In genomic region chr17:64773386-64773835, GRCh38 we compare ENCODE assay signal across 13 cellular contexts.
DNase-seq lines count a peak whose midpoint lies in the region; ATAC-seq, FAIRE-seq and TF ChIP-seq lines count a peak whose summit lies in the region.
"Had no signal": no experiment of that assay in that cellular context is flagged by ENCODE, and none has a peak within 500 bp of the region (broad histone marks: within the 10 kb centered on the region; RNA-seq: fewer than 3 reads in every experiment).

No MANE protein-coding gene starts in this region.

- H3K27ac ChIP-seq in astrocyte (ENCODE audit: low read depth, low read length) (no peak overlapping the region), upper lobe of left lung (peak overlapping the region; percentile 36 to 73 (median 66))
- H3K27ac ChIP-seq: brain microvascular endothelial cell, gastroesophageal sphincter had no signal

- no peak for TF ChIP-seq POLR2A in upper lobe of left lung (IDR thresholded peaks at IDR 0.05)

- H3K36me3 ChIP-seq in astrocyte (ENCODE audit: insufficient read depth, low read length) (no peaks in the 10 kb centered on the region), kidney epithelial cell (ENCODE audit: control insufficient read depth, insufficient read depth, low read length) (no peaks in the 10 kb centered on the region), upper lobe of left lung (peaks cover 0 to 14% (median 3%) of the 10 kb centered on the region in 4 donors)
- H3K36me3 ChIP-seq: brain microvascular endothelial cell, gastroesophageal sphincter had no signal

- H3K4me3 ChIP-seq in astrocyte (ENCODE audit: insufficient read depth, low read depth, low read length) (no peak overlapping the region), kidney epithelial cell (ENCODE audit: low read depth, low read length) (peak overlapping the region; percentile 29), upper lobe of left lung (peak overlapping the region in 3 of 4 donors; percentile 26 to 38 (median 30))
- H3K4me3 ChIP-seq: gastroesophageal sphincter had no signal

- H3K4me1 ChIP-seq in astrocyte (ENCODE audit: insufficient read depth, low read length) (peaks cover 18% of the 10 kb centered on the region), upper lobe of left lung (peaks cover 26 to 47% (median 38%) of the 10 kb centered on the region in 4 donors)

- TF ChIP-seq CTCF in astrocyte (IDR thresholded peaks at IDR 0.05; ENCODE audit: insufficient read depth, low read depth, low read length), result no peak
- TF ChIP-seq CTCF in kidney epithelial cell (IDR thresholded peaks at IDR 0.05; ENCODE audit: insufficient read depth, low read length, poor library complexity, severe bottlenecking), result no peak
- no peak for TF ChIP-seq CTCF in upper lobe of left lung (IDR thresholded peaks at IDR 0.05)

- 78 to 80% methylated on average over 6 of the region's 6 CpGs for WGBS in upper lobe of left lung, 2 donors

- no peaks in the 10 kb centered on the region for H3K79me2 ChIP-seq in astrocyte (ENCODE audit: insufficient read depth, low read length)

- peaks cover 2% of the 10 kb centered on the region for H3K36me3 Mint-ChIP-seq in astrocyte (ENCODE audit: low read depth, unreplicated experiment)
- H3K36me3 Mint-ChIP-seq: natural killer cell had no signal

- no peaks in the 10 kb centered on the region for H3K9me3 ChIP-seq in astrocyte (ENCODE audit: insufficient read depth, low read depth, low read length)
- H3K9me3 ChIP-seq in upper lobe of left lung, result no peaks in the 10 kb centered on the region
- H3K9me3 ChIP-seq: gastroesophageal sphincter had no signal

- H3K27me3 ChIP-seq in astrocyte (ENCODE audit: insufficient read depth, low read length) (peaks cover 9% of the 10 kb centered on the region), kidney epithelial cell (ENCODE audit: control insufficient read depth, insufficient read depth, low read length) (peaks cover 9% of the 10 kb centered on the region), upper lobe of left lung (no peaks in the 10 kb centered on the region)

- no peak for TF ChIP-seq EP300 in upper lobe of left lung (IDR thresholded peaks at IDR 0.05)

- H3K4me1 Mint-ChIP-seq in astrocyte (ENCODE audit: low read depth, unreplicated experiment), result peaks cover 10% of the 10 kb centered on the region

- FAIRE-seq in astrocyte (lab: Jason Lieb, UNC) (no peak), urothelium cell line (lab: Jason Lieb, UNC) (no peak)

- no peak overlapping the region for H3K9ac ChIP-seq in astrocyte (ENCODE audit: low read length)

- no peak overlapping the region for H3K27ac Mint-ChIP-seq in astrocyte (ENCODE audit: unreplicated experiment)
- H3K27ac Mint-ChIP-seq: activated naive CD4-positive, alpha-beta T cell treated with anti-CD3 and anti-CD28 coated beads, Interleukin-2, amount 10 ng/mL, durations not matched to agents 7 days and 5 days; natural killer cell had no signal

- no peak for ATAC-seq in upper lobe of left lung (ENCODE audit: low FRiP score in 2 of 2)
- no peak for ATAC-seq in HG03354 (IDR thresholded peaks at IDR 0.05; ENCODE audit: poor library complexity, severe bottlenecking, unreplicated experiment)
- ATAC-seq: gastroesophageal sphincter, natural killer cell had no signal

- H3K9me3 Mint-ChIP-seq in astrocyte (ENCODE audit: unreplicated experiment), result no peaks in the 10 kb centered on the region
- H3K9me3 Mint-ChIP-seq: activated naive CD4-positive, alpha-beta T cell treated with anti-CD3 and anti-CD28 coated beads, Interleukin-2, amount 10 ng/mL, durations not matched to agents 7 days and 5 days; natural killer cell had no signal

- intact Hi-C loops in posterior vena cava (cut with DNase I), result no loop called here

- H3K4me3 Mint-ChIP-seq in astrocyte (ENCODE audit: unreplicated experiment), result peak overlapping the region; percentile 45
- H3K4me3 Mint-ChIP-seq: activated naive CD4-positive, alpha-beta T cell treated with anti-CD3 and anti-CD28 coated beads, Interleukin-2, amount 10 ng/mL, durations not matched to agents 7 days and 5 days; natural killer cell had no signal

- no peak overlapping the region for H3K4me2 ChIP-seq in astrocyte (ENCODE audit: low read length)

- H4K20me1 ChIP-seq in astrocyte (ENCODE audit: insufficient read depth, low read length), result peaks cover 14% of the 10 kb centered on the region

- H3K27me3 Mint-ChIP-seq in astrocyte (ENCODE audit: low read depth, unreplicated experiment), result peaks cover 3% of the 10 kb centered on the region

- H2AFZ ChIP-seq in astrocyte (ENCODE audit: low read depth, low read length), result no peak overlapping the region

- DNase-seq in activated effector memory CD4-positive, alpha-beta T cell treated with anti-CD3 and anti-CD28 coated beads, Interleukin-2, amount 50 U/mL, for 16 hours, result peak; percentile 49
- DNase-seq in activated effector memory CD4-positive, alpha-beta T cell treated with Interleukin-2 at 50 U/mL for 16 hours, result no peak
- DNase-seq in astrocyte (ENCODE audit: low read depth) (no peak), kidney epithelial cell (ENCODE audit: low read depth) (no peak), upper lobe of left lung (no peak), urothelium cell line (ENCODE audit: low spot score) (no peak), posterior vena cava (ENCODE audit: low spot score) (no peak)
- DNase-seq: activated naive CD4-positive, alpha-beta T cell treated with anti-CD3 and anti-CD28 coated beads, Interleukin-2, amount 10 ng/mL, durations not matched to agents 7 days and 5 days; brain microvascular endothelial cell; natural killer cell; stimulated activated naive CD4-positive, alpha-beta T cell had no signal
